1 cellular context compared by ENCODE assay signal in the genomic region with DNA sequence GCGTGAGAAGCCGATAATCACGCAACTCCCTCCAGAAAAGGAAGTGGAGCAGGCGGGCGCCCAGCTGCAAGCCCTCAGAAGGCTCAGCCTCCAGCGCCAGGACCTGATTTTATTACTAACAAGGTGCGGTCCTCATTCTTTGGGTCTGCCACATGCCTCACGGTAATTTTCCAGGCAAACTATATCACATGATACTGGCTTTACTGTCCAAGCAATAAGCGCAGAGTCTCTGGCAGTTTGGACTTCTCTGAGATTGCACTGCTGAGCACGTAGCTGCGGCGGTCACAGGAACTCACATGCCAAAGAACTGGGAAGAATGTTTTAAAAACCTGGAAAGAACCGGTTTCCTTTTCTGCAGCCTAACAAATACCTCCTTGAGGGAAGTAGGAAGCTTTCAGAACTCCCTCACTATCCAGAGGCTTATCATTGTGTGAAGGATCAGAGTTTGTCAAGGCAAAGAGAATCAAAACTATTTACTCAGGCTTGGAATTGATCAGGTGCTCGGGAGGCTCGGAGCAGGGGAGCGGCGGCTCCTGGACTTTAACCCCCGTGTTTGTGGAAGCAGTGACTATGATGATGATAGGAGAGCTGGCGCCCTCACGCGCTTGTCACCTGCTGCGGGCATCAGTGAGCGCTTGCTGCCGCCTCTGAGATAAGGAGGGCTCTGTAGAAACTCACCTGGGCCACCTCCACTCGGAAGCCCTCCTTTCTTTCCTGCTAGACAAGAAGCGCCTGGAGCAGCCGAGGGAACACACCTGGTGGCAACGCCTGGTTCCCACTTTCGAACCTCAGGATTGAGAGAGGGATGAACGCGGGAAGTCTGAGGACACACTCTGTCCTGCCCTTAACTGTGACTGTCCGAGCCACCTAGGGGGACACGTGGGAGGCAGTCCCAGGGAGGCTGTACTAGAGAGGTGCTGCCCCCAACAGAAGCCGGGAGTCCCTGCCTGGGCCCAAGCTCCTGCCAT.
TF ChIP-seq lines count a peak whose summit lies in the region.

No MANE protein-coding gene starts in this region.

TF ChIP-seq in HepG2, 621 proteins besides CTCF, POLR2A, EP300 and RAD21 (continued from another document and continues in another):
- TF ChIP-seq, protein P1, sequence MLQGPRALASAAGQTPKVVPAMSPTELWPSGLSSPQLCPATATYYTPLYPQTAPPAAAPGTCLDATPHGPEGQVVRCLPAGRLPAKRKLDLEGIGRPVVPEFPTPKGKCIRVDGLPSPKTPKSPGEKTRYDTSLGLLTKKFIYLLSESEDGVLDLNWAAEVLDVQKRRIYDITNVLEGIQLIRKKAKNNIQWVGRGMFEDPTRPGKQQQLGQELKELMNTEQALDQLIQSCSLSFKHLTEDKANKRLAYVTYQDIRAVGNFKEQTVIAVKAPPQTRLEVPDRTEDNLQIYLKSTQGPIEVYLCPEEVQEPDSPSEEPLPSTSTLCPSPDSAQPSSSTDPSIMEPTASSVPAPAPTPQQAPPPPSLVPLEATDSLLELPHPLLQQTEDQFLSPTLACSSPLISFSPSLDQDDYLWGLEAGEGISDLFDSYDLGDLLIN (CRISPR knock-in tag; IDR thresholded peaks at IDR 0.05; ENCODE audit: borderline replicate concordance): 0 out of 2 replicates have a peak, but pooled peaks have one; percentile 66
- TF ChIP-seq ZFP62 (CRISPR knock-in tag; IDR thresholded peaks at IDR 0.05) (no peak), TP53 (CRISPR knock-in tag; conservative IDR thresholded peaks at IDR 0.05) (no peak), ETV6 (CRISPR knock-in tag; conservative IDR thresholded peaks at IDR 0.05) (no peak), GATA4 (IDR thresholded peaks at IDR 0.05; ENCODE audit: borderline replicate concordance, low read depth) (peak; percentile 16; the same call in 1 of the 2 replicates), PLRG1 (conservative IDR thresholded peaks at IDR 0.05) (no peak), PHF20 (CRISPR knock-in tag; IDR thresholded peaks at IDR 0.05) (peak; percentile 69; the same call in 1 of the 2 replicates), ZBTB1 (CRISPR knock-in tag; IDR thresholded peaks at IDR 0.05; ENCODE audit: borderline replicate concordance) (no peak), PITX1 (CRISPR knock-in tag; IDR thresholded peaks at IDR 0.05) (peak; percentile 93; the same call in 1 of the 2 replicates), KDM5A (IDR thresholded peaks at IDR 0.05; ENCODE audit: borderline replicate concordance, low read length) (peak; percentile 40; the same call in 1 of the 2 replicates), ZNF225 (CRISPR knock-in tag; IDR thresholded peaks at IDR 0.05) (no peak), ZNF567 (CRISPR knock-in tag; IDR thresholded peaks at IDR 0.05; ENCODE audit: borderline replicate concordance) (peak; percentile 87), HDAC2 (CRISPR knock-in tag; IDR thresholded peaks at IDR 0.05) (peak; percentile 84), DPF2 (CRISPR knock-in tag; IDR thresholded peaks at IDR 0.05; ENCODE audit: borderline replicate concordance, low read depth) (peak; percentile 74; the same call in 1 of the 2 replicates), CC2D1A (CRISPR knock-in tag; IDR thresholded peaks at IDR 0.05) (no peak), ZNF17 (CRISPR knock-in tag; IDR thresholded peaks at IDR 0.05) (no peak), PAF1 (CRISPR knock-in tag; IDR thresholded peaks at IDR 0.05) (no peak), ZFP37 (CRISPR knock-in tag; IDR thresholded peaks at IDR 0.05; ENCODE audit: borderline replicate concordance) (peak; percentile 28; the same call in 1 of the 2 replicates), SP1 (IDR thresholded peaks at IDR 0.05) (no peak), SP1 (CRISPR knock-in tag; IDR thresholded peaks at IDR 0.05) (peak; percentile 11; the same call in 1 of the 2 replicates), CCDC6 (CRISPR knock-in tag; IDR thresholded peaks at IDR 0.05) (peak; percentile 38; the same call in 1 of the 2 replicates), ELF1 (CRISPR knock-in tag; IDR thresholded peaks at IDR 0.05) (0 out of 2 replicates have a peak, but pooled peaks have one; percentile 26), SPEN (CRISPR knock-in tag; IDR thresholded peaks at IDR 0.05; ENCODE audit: low read depth) (peak; percentile 42; the same call in 1 of the 2 replicates), ZNF251 (CRISPR knock-in tag; IDR thresholded peaks at IDR 0.05) (no peak), REXO4 (CRISPR knock-in tag; IDR thresholded peaks at IDR 0.05; ENCODE audit: borderline replicate concordance) (no peak), TBP (CRISPR knock-in tag; IDR thresholded peaks at IDR 0.05) (peak; percentile 15; the same call in 1 of the 2 replicates), ELF3 (CRISPR knock-in tag; IDR thresholded peaks at IDR 0.05) (peak; percentile 58; the same call in 1 of the 2 replicates), ZNF670 (CRISPR knock-in tag; IDR thresholded peaks at IDR 0.05; ENCODE audit: borderline replicate concordance) (peak; percentile 37; the same call in 1 of the 2 replicates), KLF6 (CRISPR knock-in tag; IDR thresholded peaks at IDR 0.05) (0 out of 2 replicates have a peak, but pooled peaks have one; percentile 37), PAX8 (CRISPR knock-in tag; IDR thresholded peaks at IDR 0.05; ENCODE audit: borderline replicate concordance) (no peak), MBD4 (IDR thresholded peaks at IDR 0.05; ENCODE audit: borderline replicate concordance, low read length) (no peak), SYNCRIP (IDR thresholded peaks at IDR 0.05; ENCODE audit: insufficient read depth, low read depth, low read length) (no peak), MYC (CRISPR knock-in tag; IDR thresholded peaks at IDR 0.05; ENCODE audit: borderline replicate concordance) (peak; percentile 58), MTF1 (CRISPR knock-in tag; IDR thresholded peaks at IDR 0.05) (no peak), GLI4 (CRISPR knock-in tag; IDR thresholded peaks at IDR 0.05; ENCODE audit: borderline replicate concordance) (no peak), ZNF75D (CRISPR knock-in tag; IDR thresholded peaks at IDR 0.05; ENCODE audit: borderline replicate concordance) (no peak), ZFAT (CRISPR knock-in tag; conservative IDR thresholded peaks at IDR 0.05) (no peak), POLR2AphosphoS5 (IDR thresholded peaks at IDR 0.05; ENCODE audit: low read depth, low read length) (peak; percentile 76), ZNF607 (CRISPR knock-in tag; IDR thresholded peaks at IDR 0.05; ENCODE audit: borderline replicate concordance) (peak; percentile 51; the same call in 1 of the 2 replicates), ZNF263 (CRISPR knock-in tag; IDR thresholded peaks at IDR 0.05) (peak; percentile 85), GABPA (IDR thresholded peaks at IDR 0.05; ENCODE audit: low read depth, low read length) (no peak), GABPA (CRISPR knock-in tag; IDR thresholded peaks at IDR 0.05; ENCODE audit: low read depth) (peak; percentile 15; the same call in 1 of the 2 replicates), ZNF790 (CRISPR knock-in tag; IDR thresholded peaks at IDR 0.05; ENCODE audit: borderline replicate concordance) (0 out of 2 replicates have a peak, but pooled peaks have one; percentile 63), ZNF329 (CRISPR knock-in tag; IDR thresholded peaks at IDR 0.05; ENCODE audit: low read depth) (no peak), SRY (CRISPR knock-in tag; IDR thresholded peaks at IDR 0.05) (no peak), ZFP1 (CRISPR knock-in tag; IDR thresholded peaks at IDR 0.05) (peak; percentile 75; the same call in 1 of the 2 replicates), ZNF484 (CRISPR knock-in tag; IDR thresholded peaks at IDR 0.05; ENCODE audit: borderline replicate concordance, low read depth) (no peak), JUND (CRISPR knock-in tag; IDR thresholded peaks at IDR 0.05) (no peak)
- TF ChIP-seq, protein P2, sequence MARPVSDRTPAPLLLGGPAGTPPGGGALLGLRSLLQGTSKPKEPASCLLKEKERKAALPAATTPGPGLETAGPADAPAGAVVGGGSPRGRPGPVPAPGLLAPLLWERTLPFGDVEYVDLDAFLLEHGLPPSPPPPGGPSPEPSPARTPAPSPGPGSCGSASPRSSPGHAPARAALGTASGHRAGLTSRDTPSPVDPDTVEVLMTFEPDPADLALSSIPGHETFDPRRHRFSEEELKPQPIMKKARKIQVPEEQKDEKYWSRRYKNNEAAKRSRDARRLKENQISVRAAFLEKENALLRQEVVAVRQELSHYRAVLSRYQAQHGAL (CRISPR knock-in tag; IDR thresholded peaks at IDR 0.05; ENCODE audit: not compliant biosample characterization): peak; percentile 53
- TF ChIP-seq, protein P3, sequence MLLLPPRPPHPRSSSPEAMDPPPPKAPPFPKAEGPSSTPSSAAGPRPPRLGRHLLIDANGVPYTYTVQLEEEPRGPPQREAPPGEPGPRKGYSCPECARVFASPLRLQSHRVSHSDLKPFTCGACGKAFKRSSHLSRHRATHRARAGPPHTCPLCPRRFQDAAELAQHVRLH (CRISPR knock-in tag; IDR thresholded peaks at IDR 0.05; ENCODE audit: borderline replicate concordance, low read depth): peak; percentile 84; the same call in 1 of the 2 replicates
- TF ChIP-seq, protein P4, sequence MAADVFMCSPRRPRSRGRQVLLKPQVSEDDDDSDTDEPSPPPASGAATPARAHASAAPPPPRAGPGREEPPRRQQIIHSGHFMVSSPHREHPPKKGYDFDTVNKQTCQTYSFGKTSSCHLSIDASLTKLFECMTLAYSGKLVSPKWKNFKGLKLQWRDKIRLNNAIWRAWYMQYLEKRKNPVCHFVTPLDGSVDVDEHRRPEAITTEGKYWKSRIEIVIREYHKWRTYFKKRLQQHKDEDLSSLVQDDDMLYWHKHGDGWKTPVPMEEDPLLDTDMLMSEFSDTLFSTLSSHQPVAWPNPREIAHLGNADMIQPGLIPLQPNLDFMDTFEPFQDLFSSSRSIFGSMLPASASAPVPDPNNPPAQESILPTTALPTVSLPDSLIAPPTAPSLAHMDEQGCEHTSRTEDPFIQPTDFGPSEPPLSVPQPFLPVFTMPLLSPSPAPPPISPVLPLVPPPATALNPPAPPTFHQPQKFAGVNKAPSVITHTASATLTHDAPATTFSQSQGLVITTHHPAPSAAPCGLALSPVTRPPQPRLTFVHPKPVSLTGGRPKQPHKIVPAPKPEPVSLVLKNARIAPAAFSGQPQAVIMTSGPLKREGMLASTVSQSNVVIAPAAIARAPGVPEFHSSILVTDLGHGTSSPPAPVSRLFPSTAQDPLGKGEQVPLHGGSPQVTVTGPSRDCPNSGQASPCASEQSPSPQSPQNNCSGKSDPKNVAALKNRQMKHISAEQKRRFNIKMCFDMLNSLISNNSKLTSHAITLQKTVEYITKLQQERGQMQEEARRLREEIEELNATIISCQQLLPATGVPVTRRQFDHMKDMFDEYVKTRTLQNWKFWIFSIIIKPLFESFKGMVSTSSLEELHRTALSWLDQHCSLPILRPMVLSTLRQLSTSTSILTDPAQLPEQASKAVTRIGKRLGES (CRISPR knock-in tag; IDR thresholded peaks at IDR 0.05; ENCODE audit: borderline replicate concordance): peak; percentile 87; the same call in 1 of the 2 replicates
- TF ChIP-seq, protein P5, sequence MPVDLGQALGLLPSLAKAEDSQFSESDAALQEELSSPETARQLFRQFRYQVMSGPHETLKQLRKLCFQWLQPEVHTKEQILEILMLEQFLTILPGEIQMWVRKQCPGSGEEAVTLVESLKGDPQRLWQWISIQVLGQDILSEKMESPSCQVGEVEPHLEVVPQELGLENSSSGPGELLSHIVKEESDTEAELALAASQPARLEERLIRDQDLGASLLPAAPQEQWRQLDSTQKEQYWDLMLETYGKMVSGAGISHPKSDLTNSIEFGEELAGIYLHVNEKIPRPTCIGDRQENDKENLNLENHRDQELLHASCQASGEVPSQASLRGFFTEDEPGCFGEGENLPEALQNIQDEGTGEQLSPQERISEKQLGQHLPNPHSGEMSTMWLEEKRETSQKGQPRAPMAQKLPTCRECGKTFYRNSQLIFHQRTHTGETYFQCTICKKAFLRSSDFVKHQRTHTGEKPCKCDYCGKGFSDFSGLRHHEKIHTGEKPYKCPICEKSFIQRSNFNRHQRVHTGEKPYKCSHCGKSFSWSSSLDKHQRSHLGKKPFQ (CRISPR knock-in tag; IDR thresholded peaks at IDR 0.05; ENCODE audit: insufficient replicate concordance): no peak
- TF ChIP-seq, protein P6, sequence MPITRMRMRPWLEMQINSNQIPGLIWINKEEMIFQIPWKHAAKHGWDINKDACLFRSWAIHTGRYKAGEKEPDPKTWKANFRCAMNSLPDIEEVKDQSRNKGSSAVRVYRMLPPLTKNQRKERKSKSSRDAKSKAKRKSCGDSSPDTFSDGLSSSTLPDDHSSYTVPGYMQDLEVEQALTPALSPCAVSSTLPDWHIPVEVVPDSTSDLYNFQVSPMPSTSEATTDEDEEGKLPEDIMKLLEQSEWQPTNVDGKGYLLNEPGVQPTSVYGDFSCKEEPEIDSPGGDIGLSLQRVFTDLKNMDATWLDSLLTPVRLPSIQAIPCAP (CRISPR knock-in tag; IDR thresholded peaks at IDR 0.05; ENCODE audit: low read depth): no peak; the same call in 1 of the 2 replicates
- TF ChIP-seq, protein P7, sequence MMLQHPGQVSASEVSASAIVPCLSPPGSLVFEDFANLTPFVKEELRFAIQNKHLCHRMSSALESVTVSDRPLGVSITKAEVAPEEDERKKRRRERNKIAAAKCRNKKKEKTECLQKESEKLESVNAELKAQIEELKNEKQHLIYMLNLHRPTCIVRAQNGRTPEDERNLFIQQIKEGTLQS (CRISPR knock-in tag; IDR thresholded peaks at IDR 0.05): peak; percentile 45
- TF ChIP-seq, protein P8, sequence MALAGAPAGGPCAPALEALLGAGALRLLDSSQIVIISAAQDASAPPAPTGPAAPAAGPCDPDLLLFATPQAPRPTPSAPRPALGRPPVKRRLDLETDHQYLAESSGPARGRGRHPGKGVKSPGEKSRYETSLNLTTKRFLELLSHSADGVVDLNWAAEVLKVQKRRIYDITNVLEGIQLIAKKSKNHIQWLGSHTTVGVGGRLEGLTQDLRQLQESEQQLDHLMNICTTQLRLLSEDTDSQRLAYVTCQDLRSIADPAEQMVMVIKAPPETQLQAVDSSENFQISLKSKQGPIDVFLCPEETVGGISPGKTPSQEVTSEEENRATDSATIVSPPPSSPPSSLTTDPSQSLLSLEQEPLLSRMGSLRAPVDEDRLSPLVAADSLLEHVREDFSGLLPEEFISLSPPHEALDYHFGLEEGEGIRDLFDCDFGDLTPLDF (CRISPR knock-in tag; IDR thresholded peaks at IDR 0.05): no peak
- TF ChIP-seq, protein P9, sequence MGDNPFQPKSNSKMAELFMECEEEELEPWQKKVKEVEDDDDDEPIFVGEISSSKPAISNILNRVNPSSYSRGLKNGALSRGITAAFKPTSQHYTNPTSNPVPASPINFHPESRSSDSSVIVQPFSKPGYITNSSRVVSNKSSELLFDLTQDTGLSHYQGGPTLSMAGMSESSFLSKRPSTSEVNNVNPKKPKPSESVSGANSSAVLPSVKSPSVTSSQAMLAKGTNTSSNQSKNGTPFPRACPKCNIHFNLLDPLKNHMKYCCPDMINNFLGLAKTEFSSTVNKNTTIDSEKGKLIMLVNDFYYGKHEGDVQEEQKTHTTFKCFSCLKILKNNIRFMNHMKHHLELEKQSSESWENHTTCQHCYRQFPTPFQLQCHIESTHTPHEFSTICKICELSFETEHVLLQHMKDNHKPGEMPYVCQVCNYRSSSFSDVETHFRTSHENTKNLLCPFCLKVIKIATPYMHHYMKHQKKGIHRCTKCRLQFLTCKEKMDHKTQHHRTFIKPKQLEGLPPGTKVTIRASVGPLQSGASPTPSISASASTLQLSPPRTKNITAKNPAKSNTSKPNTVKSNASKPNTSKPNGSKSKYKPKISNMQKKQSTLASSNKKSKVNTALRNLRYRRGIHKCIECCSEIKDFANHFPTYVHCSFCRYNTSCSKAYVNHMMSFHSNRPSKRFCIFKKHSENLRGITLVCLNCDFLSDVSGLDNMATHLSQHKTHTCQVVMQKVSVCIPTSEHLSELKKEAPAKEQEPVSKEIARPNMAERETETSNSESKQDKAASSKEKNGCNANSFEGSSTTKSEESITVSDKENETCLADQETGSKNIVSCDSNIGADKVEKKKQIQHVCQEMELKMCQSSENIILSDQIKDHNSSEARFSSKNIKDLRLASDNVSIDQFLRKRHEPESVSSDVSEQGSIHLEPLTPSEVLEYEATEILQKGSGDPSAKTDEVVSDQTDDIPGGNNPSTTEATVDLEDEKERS (CRISPR knock-in tag; IDR thresholded peaks at IDR 0.05): peak; percentile 50; the same call in 1 of the 2 replicates
